Comparison of ENCODE assay signal across 27 cellular contexts in the genomic region with DNA sequence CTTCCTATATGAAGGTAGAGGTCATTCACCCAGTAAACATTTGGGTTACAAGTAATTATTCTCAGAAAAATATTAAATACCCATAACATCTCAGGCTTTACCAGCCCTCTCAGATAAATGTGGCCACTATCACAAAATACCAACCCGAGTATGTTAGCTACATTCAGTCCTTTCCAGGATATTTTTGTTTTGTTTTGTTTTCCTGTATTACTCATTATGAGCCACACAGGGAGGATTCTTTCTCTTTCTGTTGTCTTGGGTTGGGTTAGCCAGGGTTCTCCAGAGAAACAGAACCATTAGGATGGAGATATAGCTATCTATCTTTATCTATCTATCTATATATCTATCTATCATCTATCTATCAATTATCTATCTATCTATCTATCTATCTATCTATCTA.
"Had no signal": no experiment of that assay in that cellular context is flagged by ENCODE, and none has a peak within 500 bp of the region (broad histone marks: within the 10 kb centered on the region; RNA-seq: fewer than 3 reads in every experiment).

No MANE protein-coding gene starts in this region.

- DNase-seq: activated CD4-positive, alpha-beta T cell treated with anti-CD3 and anti-CD28 coated beads, Interleukin-2, amount 10 ng/mL, durations not matched to agents 7 days and 5 days; activated CD4-positive, alpha-beta T cell treated with anti-CD3 and anti-CD28 coated beads, Interleukin-2, amount 50 U/mL, for 48 hours; activated CD8-positive, alpha-beta T cell treated with anti-CD3 and anti-CD28 coated beads, Interleukin-2, amount 10 ng/mL, durations not matched to agents 7 days and 5 days; activated gamma-delta T cell treated with Interleukin-2 at 50 U/mL for 16 hours; activated naive CD4-positive, alpha-beta T cell treated with anti-CD3 and anti-CD28 coated beads for 36 hours; activated T-cell treated with anti-CD3 and anti-CD28 coated beads, Interleukin-2, amount 50 U/mL, for 4 hours; adrenal gland; central memory CD4-positive, alpha-beta T cell; MG63; NCI-H1048; NCI-H1105 treated with DMSO at 0.1 percent for 48 hours; NCI-H1436; NCI-H1694 treated with DMSO at 0.1 percent for 48 hours; NCI-H2029; NCI-H510A; NCI-H526; NCI-H748 treated with DMSO at 0.1 percent for 48 hours; NK-92 treated with Interleukin-12 subunit alpha and Interleukin-12 subunit beta, amount 100 ng/mL, for 24 hours; PC-9; Right ventricle myocardium superior; T1000 had no signal

- H3K9me3 ChIP-seq: adrenal gland, MG63 had no signal

- H3K27me3 ChIP-seq: adrenal gland, MG63 had no signal

- H3K4me3 Mint-ChIP-seq: activated CD4-positive, alpha-beta T cell treated with anti-CD3 and anti-CD28 coated beads, Interleukin-2, amount 10 ng/mL, durations not matched to agents 7 days and 5 days; activated CD8-positive, alpha-beta T cell treated with anti-CD3 and anti-CD28 coated beads, Interleukin-2, amount 10 ng/mL, durations not matched to agents 7 days and 5 days; activated naive CD4-positive, alpha-beta T cell treated with anti-CD3 and anti-CD28 coated beads for 36 hours; activated T-cell treated with anti-CD3 and anti-CD28 coated beads, Interleukin-2, amount 50 U/mL, for 4 hours; activated T-helper 1 cell treated with anti-CD3 and anti-CD28 coated beads, Interleukin-12 subunit alpha, Interleukin-12 subunit beta, Interleukin-2, Interleukin-4 antibody, amounts not matched to agents 30 ng/mL and 10 ng/mL and 1 ng/mL, durations not matched to agents 14 hours and 24 hours and 36 hours; brain had no signal

- H3K4me1 Mint-ChIP-seq: activated CD4-positive, alpha-beta T cell treated with anti-CD3 and anti-CD28 coated beads, Interleukin-2, amount 10 ng/mL, durations not matched to agents 7 days and 5 days; brain had no signal

- ATAC-seq: activated CD8-positive, alpha-beta T cell treated with anti-CD3 and anti-CD28 coated beads, Interleukin-2, amount 10 ng/mL, durations not matched to agents 7 days and 5 days; activated naive CD4-positive, alpha-beta T cell treated with anti-CD3 and anti-CD28 coated beads, Interleukin-2, amount 50 U/mL, for 72 hours; activated T-cell treated with anti-CD3 and anti-CD28 coated beads, Interleukin-2, amount 50 U/mL, for 4 hours; K562 had no signal

- H3K4me2 ChIP-seq: PC-9 had no signal

- H3K4me3 ChIP-seq: adrenal gland, K562, MG63, PC-9, SK-N-MC had no signal

- H3K27ac Mint-ChIP-seq: activated CD4-positive, alpha-beta T cell treated with anti-CD3 and anti-CD28 coated beads, Interleukin-2, amount 10 ng/mL, durations not matched to agents 7 days and 5 days; activated CD8-positive, alpha-beta T cell treated with anti-CD3 and anti-CD28 coated beads, Interleukin-2, amount 10 ng/mL, durations not matched to agents 7 days and 5 days; activated naive CD4-positive, alpha-beta T cell treated with anti-CD3 and anti-CD28 coated beads for 36 hours; activated naive CD4-positive, alpha-beta T cell treated with anti-CD3 and anti-CD28 coated beads, Interleukin-2, amount 50 U/mL, for 72 hours; activated T-helper 1 cell treated with anti-CD3 and anti-CD28 coated beads, Interleukin-12 subunit alpha, Interleukin-12 subunit beta, Interleukin-2, Interleukin-4 antibody, amounts not matched to agents 30 ng/mL and 10 ng/mL and 1 ng/mL, durations not matched to agents 14 hours and 24 hours and 36 hours; brain had no signal

- H3K27ac ChIP-seq: adrenal gland, PC-9, RWPE1, SK-N-MC had no signal

- H3K36me3 Mint-ChIP-seq: activated naive CD4-positive, alpha-beta T cell treated with anti-CD3 and anti-CD28 coated beads, Interleukin-2, amount 50 U/mL, for 72 hours; brain had no signal

- H2AFZ ChIP-seq: PC-9 had no signal

- H3K4me1 ChIP-seq: adrenal gland had no signal

- H3K27me3 Mint-ChIP-seq: activated CD4-positive, alpha-beta T cell treated with anti-CD3 and anti-CD28 coated beads, Interleukin-2, amount 10 ng/mL, durations not matched to agents 7 days and 5 days; brain had no signal

- H3K36me3 ChIP-seq: adrenal gland, MG63 had no signal

- H3K9me3 Mint-ChIP-seq: activated CD4-positive, alpha-beta T cell treated with anti-CD3 and anti-CD28 coated beads, Interleukin-2, amount 10 ng/mL, durations not matched to agents 7 days and 5 days; activated naive CD4-positive, alpha-beta T cell treated with anti-CD3 and anti-CD28 coated beads for 36 hours; activated T-cell treated with anti-CD3 and anti-CD28 coated beads, Interleukin-2, amount 50 U/mL, for 4 hours; activated T-helper 1 cell treated with anti-CD3 and anti-CD28 coated beads, Interleukin-12 subunit alpha, Interleukin-12 subunit beta, Interleukin-2, Interleukin-4 antibody, amounts not matched to agents 30 ng/mL and 10 ng/mL and 1 ng/mL, durations not matched to agents 14 hours and 24 hours and 36 hours; brain had no signal
